ENCODE assay signal across 1 cellular context in the genomic region with DNA sequence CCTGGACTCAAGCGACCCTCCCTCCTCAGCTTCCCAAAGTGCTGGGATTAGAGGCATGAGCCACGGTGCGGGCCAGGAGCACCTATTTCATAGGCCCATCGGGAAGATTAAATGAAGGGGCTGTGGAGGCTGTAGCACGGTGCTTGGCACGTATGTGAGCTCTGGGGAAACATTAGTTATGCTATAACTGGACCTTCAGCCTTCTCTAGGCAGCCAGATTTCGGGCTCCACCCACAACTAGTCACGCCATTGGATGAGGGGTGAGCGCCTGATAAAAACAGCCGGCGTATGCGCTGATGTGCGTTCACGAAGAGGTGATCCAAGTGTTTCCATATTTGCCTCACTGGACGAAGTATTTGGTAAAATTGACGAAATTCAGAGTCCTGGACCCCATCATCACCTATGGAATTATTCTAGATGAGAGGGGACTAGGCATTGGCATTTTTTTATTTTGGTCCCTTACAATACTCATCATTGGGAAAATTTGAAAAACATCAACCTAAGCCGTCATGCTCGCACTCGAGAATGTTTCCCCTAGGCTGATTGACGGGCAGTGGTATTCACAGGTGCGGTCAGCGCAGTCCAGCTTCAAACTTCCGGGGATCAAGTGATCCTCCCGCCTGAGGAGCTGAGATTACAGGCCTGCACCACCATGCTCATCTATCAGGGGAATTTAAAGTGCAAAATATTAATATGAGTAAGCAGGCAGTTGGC.
TF ChIP-seq lines count a peak whose summit lies in the region.

No MANE protein-coding gene starts in this region.

TF ChIP-seq in neural cell, 6 proteins besides CTCF, POLR2A, EP300 and RAD21 (continued from another document):
- TF ChIP-seq SMC3 (conservative IDR thresholded peaks at IDR 0.05; ENCODE audit: poor library complexity) (no peak), POLR2AphosphoS5 (IDR thresholded peaks at IDR 0.05) (no peak), MXI1 (conservative IDR thresholded peaks at IDR 0.05; ENCODE audit: poor library complexity, severe bottlenecking) (no peak), EZH2 (IDR thresholded peaks at IDR 0.05; ENCODE audit: borderline replicate concordance, insufficient read depth, low read length, poor library complexity, severe bottlenecking) (no peak)
